11 cellular contexts compared by ENCODE assay signal in genomic region chr10:4498763-4499251, GRCh38.
A peak's percentile ranks its signal among the peaks of the same experiment; 100 is the strongest.
DNase-seq lines count a peak whose midpoint lies in the region; ATAC-seq and TF ChIP-seq lines count a peak whose summit lies in the region.
"Had no signal": no experiment of that assay in that cellular context is flagged by ENCODE, and none has a peak within 500 bp of the region (broad histone marks: within the 10 kb centered on the region; RNA-seq: fewer than 3 reads in every experiment).

No MANE protein-coding gene starts in this region.

- H3K4me1 Mint-ChIP-seq in activated T-helper 1 cell treated with anti-CD3 and anti-CD28 coated beads, Interleukin-12 subunit alpha, Interleukin-12 subunit beta, Interleukin-2, Interleukin-4 antibody, amounts not matched to agents 30 ng/mL and 10 ng/mL and 1 ng/mL, durations not matched to agents 14 hours and 24 hours and 36 hours (ENCODE audit: low read depth): no peaks in the 10 kb centered on the region
- no peaks in the 10 kb centered on the region for H3K4me1 Mint-ChIP-seq in stimulated activated naive CD8-positive, alpha-beta T cell treated with anti-CD3 and anti-CD28 coated beads, Interleukin-15, amount 100 ng/mL, for 72 hours
- H3K4me1 Mint-ChIP-seq: activated B cell treated with CpG ODN at 0.5 μM for 24 hours had no signal

- H3K27ac Mint-ChIP-seq in activated T-helper 1 cell treated with anti-CD3 and anti-CD28 coated beads, Interleukin-12 subunit alpha, Interleukin-12 subunit beta, Interleukin-2, Interleukin-4 antibody, amounts not matched to agents 30 ng/mL and 10 ng/mL and 1 ng/mL, durations not matched to agents 14 hours and 24 hours and 36 hours: no peak overlapping the region
- no peak overlapping the region for H3K27ac Mint-ChIP-seq in stimulated activated naive CD8-positive, alpha-beta T cell treated with anti-CD3 and anti-CD28 coated beads, Interleukin-15, amount 100 ng/mL, for 72 hours
- H3K27ac Mint-ChIP-seq: activated B cell treated with CpG ODN at 0.5 μM for 24 hours, progenitor cell of endocrine pancreas had no signal

- H3K4me3 ChIP-seq in WI38 (ENCODE audit: low read depth, low read length) (peak overlapping the region; percentile 10; the same call in 1 of the 2 replicates), skeletal muscle satellite cell (ENCODE audit: low read length) (no peak overlapping the region)
- H3K4me3 ChIP-seq: HAP-1 had no signal

- no peak for ATAC-seq in GM21381 (IDR thresholded peaks at IDR 0.05; ENCODE audit: unreplicated experiment)
- ATAC-seq in stimulated activated naive CD8-positive, alpha-beta T cell treated with anti-CD3 and anti-CD28 coated beads, Interleukin-15, amount 100 ng/mL, for 72 hours: no peak

- H3K4me2 ChIP-seq in skeletal muscle satellite cell (ENCODE audit: low read length): peak overlapping the region; percentile 62

- TF ChIP-seq CTCF in WI38 (IDR thresholded peaks at IDR 0.05; ENCODE audit: low read depth, low read length): no peak

- H3K36me3 Mint-ChIP-seq in activated T-helper 1 cell treated with anti-CD3 and anti-CD28 coated beads, Interleukin-12 subunit alpha, Interleukin-12 subunit beta, Interleukin-2, Interleukin-4 antibody, amounts not matched to agents 30 ng/mL and 10 ng/mL and 1 ng/mL, durations not matched to agents 14 hours and 24 hours and 36 hours (ENCODE audit: low read depth): no peaks in the 10 kb centered on the region

- peak; percentile 96 for DNase-seq in GM04503 (ENCODE audit: low read depth)
- DNase-seq in glomerular visceral epithelial cell (ENCODE audit: extremely low spot score): peak; percentile 3
- no peak for DNase-seq in activated T-helper 1 cell treated with anti-CD3 and anti-CD28 coated beads, Interleukin-12 subunit alpha, Interleukin-12 subunit beta, Interleukin-2, Interleukin-4 antibody, amounts not matched to agents 30 ng/mL and 10 ng/mL and 1 ng/mL, durations not matched to agents 14 hours and 24 hours and 36 hours (ENCODE audit: low spot score)
- no peak for DNase-seq in NCI-H748 (lab: John Stamatoyannopoulos, UW; ENCODE audit: unreplicated experiment)
- DNase-seq in stimulated activated naive CD8-positive, alpha-beta T cell treated with anti-CD3 and anti-CD28 coated beads, Interleukin-15, amount 100 ng/mL, for 72 hours: no peak
- DNase-seq: activated B cell treated with CpG ODN at 0.5 μM for 24 hours had no signal

- peaks cover 13% of the 10 kb centered on the region for H3K4me1 ChIP-seq in skeletal muscle satellite cell (ENCODE audit: control insufficient read depth, insufficient read depth, low read length)
- H3K4me1 ChIP-seq: HAP-1 had no signal

- no peaks in the 10 kb centered on the region for H3K9me3 Mint-ChIP-seq in activated T-helper 1 cell treated with anti-CD3 and anti-CD28 coated beads, Interleukin-12 subunit alpha, Interleukin-12 subunit beta, Interleukin-2, Interleukin-4 antibody, amounts not matched to agents 30 ng/mL and 10 ng/mL and 1 ng/mL, durations not matched to agents 14 hours and 24 hours and 36 hours
- no peaks in the 10 kb centered on the region for H3K9me3 Mint-ChIP-seq in stimulated activated naive CD8-positive, alpha-beta T cell treated with anti-CD3 and anti-CD28 coated beads, Interleukin-15, amount 100 ng/mL, for 72 hours
- H3K9me3 Mint-ChIP-seq: activated B cell treated with CpG ODN at 0.5 μM for 24 hours had no signal

- H3K36me3 ChIP-seq in skeletal muscle satellite cell (ENCODE audit: insufficient read depth, low read length): no peaks in the 10 kb centered on the region
- H3K36me3 ChIP-seq: HAP-1 had no signal

- intact Hi-C loops in activated T-helper 1 cell treated with anti-CD3 and anti-CD28 coated beads, Interleukin-12 subunit alpha, Interleukin-12 subunit beta, Interleukin-2, Interleukin-4 antibody, amounts not matched to agents 30 ng/mL and 10 ng/mL and 1 ng/mL, durations not matched to agents 14 hours and 24 hours and 36 hours (cut with micrococcal nuclease): no loop called here

- no peak overlapping the region for H3K4me3 Mint-ChIP-seq in activated T-helper 1 cell treated with anti-CD3 and anti-CD28 coated beads, Interleukin-12 subunit alpha, Interleukin-12 subunit beta, Interleukin-2, Interleukin-4 antibody, amounts not matched to agents 30 ng/mL and 10 ng/mL and 1 ng/mL, durations not matched to agents 14 hours and 24 hours and 36 hours
- H3K4me3 Mint-ChIP-seq in stimulated activated naive CD8-positive, alpha-beta T cell treated with anti-CD3 and anti-CD28 coated beads, Interleukin-15, amount 100 ng/mL, for 72 hours: no peak overlapping the region
- H3K4me3 Mint-ChIP-seq: activated B cell treated with CpG ODN at 0.5 μM for 24 hours had no signal

- peak overlapping the region; percentile 68 for H3K9ac ChIP-seq in skeletal muscle satellite cell (ENCODE audit: low read depth, low read length)

- peaks cover 11% of the 10 kb centered on the region for H3K27me3 Mint-ChIP-seq in activated T-helper 1 cell treated with anti-CD3 and anti-CD28 coated beads, Interleukin-12 subunit alpha, Interleukin-12 subunit beta, Interleukin-2, Interleukin-4 antibody, amounts not matched to agents 30 ng/mL and 10 ng/mL and 1 ng/mL, durations not matched to agents 14 hours and 24 hours and 36 hours (ENCODE audit: insufficient read depth)
- H3K27me3 Mint-ChIP-seq in stimulated activated naive CD8-positive, alpha-beta T cell treated with anti-CD3 and anti-CD28 coated beads, Interleukin-15, amount 100 ng/mL, for 72 hours: no peaks in the 10 kb centered on the region
- H3K27me3 Mint-ChIP-seq: progenitor cell of endocrine pancreas had no signal

- H3K27me3 ChIP-seq in skeletal muscle satellite cell (ENCODE audit: control insufficient read depth, insufficient read depth, low read length): no peaks in the 10 kb centered on the region

- no peaks in the 10 kb centered on the region for H3K9me3 ChIP-seq in skeletal muscle satellite cell (replicated peaks; ENCODE audit: low read length)
- H3K9me3 ChIP-seq: HAP-1 had no signal

Comparison
In these comparisons a context has a peak if more than half of its experiments do, and no peak if none do; other contexts are left out.
1. DNase-seq: peak in GM04503 (single experiment) and glomerular visceral epithelial cell (single experiment); none in activated T-helper 1 cell treated with anti-CD3 and anti-CD28 coated beads, Interleukin-12 subunit alpha, Interleukin-12 subunit beta, Interleukin-2, Interleukin-4 antibody, amounts not matched to agents 30 ng/mL and 10 ng/mL and 1 ng/mL, durations not matched to agents 14 hours and 24 hours and 36 hours (single experiment), NCI-H748 (single experiment) and stimulated activated naive CD8-positive, alpha-beta T cell treated with anti-CD3 and anti-CD28 coated beads, Interleukin-15, amount 100 ng/mL, for 72 hours (0 of 2).